ENCODE assay signal across 24 cellular contexts in the genomic region with DNA sequence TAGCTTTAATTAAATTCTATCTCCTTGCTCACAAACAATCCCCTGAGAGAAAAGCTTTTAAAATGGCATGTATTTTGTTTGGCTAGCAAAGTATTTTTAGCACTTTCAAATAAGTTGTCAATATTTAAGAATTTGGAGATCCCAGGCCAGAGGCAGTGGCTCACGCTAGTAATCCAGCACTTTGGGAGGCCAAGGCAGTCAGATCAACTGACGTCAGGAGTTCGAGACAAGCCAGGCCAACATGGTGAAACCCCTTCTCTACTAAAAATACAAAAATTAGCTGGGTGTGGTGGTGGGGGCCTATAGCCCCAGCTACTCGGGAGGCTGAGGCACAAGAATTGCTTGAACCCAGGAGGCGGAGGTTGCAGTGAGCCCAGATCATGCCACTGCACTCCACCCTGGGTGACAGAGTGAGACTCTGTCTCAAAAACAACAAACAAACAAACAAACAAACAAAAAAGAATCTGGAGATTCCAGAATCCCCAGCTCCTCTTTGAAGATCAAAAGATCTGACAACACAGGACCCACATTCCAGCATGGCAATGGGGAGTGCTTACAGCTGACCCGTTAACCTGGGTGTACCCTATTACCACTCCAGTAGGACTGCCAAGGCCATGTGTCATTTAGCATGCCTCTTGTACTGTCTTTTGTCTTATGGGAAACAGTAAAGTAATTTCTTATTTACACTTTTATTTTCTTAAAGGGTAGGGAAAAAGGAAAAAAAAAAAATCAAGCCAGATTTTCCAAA. TPM values are rescaled to one million over a fixed set of nuclear protein-coding genes. Genes with fewer than 3 reads are reported as not detected.
DNase-seq lines count a peak whose midpoint lies in the region; ATAC-seq and TF ChIP-seq lines count a peak whose summit lies in the region.
"Had no signal": no experiment of that assay in that cellular context is flagged by ENCODE, and none has a peak within 500 bp of the region (broad histone marks: within the 10 kb centered on the region; RNA-seq: fewer than 3 reads in every experiment).

No MANE protein-coding gene starts in this region.

- no peaks in the 10 kb centered on the region for H3K9me3 ChIP-seq in right cardiac atrium (ENCODE audit: control insufficient read depth, low read length)
- no peaks in the 10 kb centered on the region for H3K9me3 ChIP-seq in neutrophil
- H3K9me3 ChIP-seq: SK-N-SH had no signal

- ATAC-seq in Right ventricle myocardium superior (ENCODE audit: poor library complexity) (peak; percentile 34), right cardiac atrium (peak in 1 of 2 donors; percentile 47)
- ATAC-seq: activated CD4-positive, alpha-beta T cell treated with anti-CD3 and anti-CD28 coated beads for 36 hours; activated naive CD8-positive, alpha-beta T cell treated with anti-CD3 and anti-CD28 coated beads, Interleukin-2, amount 50 U/mL, for 24 hours; activated T-cell treated with anti-CD3 and anti-CD28 coated beads, Interleukin-2, amount 50 U/mL, for 4 hours; naive thymus-derived CD4-positive, alpha-beta T cell had no signal

- DNase-seq in Right ventricle myocardium superior = peak; percentile 42
- DNase-seq in cardiac septum (ENCODE audit: low spot score) = no peak
- peak in 2 of 3 donors; percentile 66 to 79 for DNase-seq in right cardiac atrium
- no peak for DNase-seq in lower leg skin (ENCODE audit: low spot score in 2 of 2)
- DNase-seq in posterior vena cava (ENCODE audit: low spot score) = no peak
- DNase-seq in activated CD8-positive, alpha-beta memory T cell treated with anti-CD3 and anti-CD28 coated beads for 24 hours = no peak
- DNase-seq in NCI-H1930 (lab: John Stamatoyannopoulos, UW) = no peak
- DNase-seq: activated CD4-positive, alpha-beta T cell treated with anti-CD3 and anti-CD28 coated beads for 36 hours; activated gamma-delta T cell treated with Interleukin-2 at 50 U/mL for 16 hours; activated naive CD8-positive, alpha-beta T cell treated with anti-CD3 and anti-CD28 coated beads, Interleukin-2, amount 50 U/mL, for 24 hours; activated T-cell treated with anti-CD3 and anti-CD28 coated beads, Interleukin-2, amount 50 U/mL, for 4 hours; DND-41; glutamatergic neuron; KG1; kidney glomerular epithelial cell; mesendoderm; naive thymus-derived CD4-positive, alpha-beta T cell; NCI-H1417 treated with DMSO at 0.1 percent for 48 hours; NCI-H2107; NCI-H446; SK-N-SH; small intestine; stimulated activated CD4-positive, alpha-beta T cell treated with anti-CD3 and anti-CD28 coated beads, Interleukin-1b, Interleukin-23, amount 100 ng/mL, for 48 hours had no signal

- H3K36me3 ChIP-seq in neutrophil = peaks cover 55% of the 10 kb centered on the region

- 71% methylated on average over 6 of the region's 6 CpGs for WGBS in right cardiac atrium
- 85% methylated on average over 6 of the region's 6 CpGs for WGBS in lower leg skin, 2 donors

- intact Hi-C loops in Right ventricle myocardium superior (cut with DNase I) (no loop called here), cardiac septum (cut with DNase I) (no loop called here), right cardiac atrium (cut with DNase I) (no loop called here), lower leg skin (cut with DNase I; ENCODE audit: low total_unique reads) (no loop called here), posterior vena cava (cut with DNase I) (no loop called here)

- H3K4me1 ChIP-seq in right cardiac atrium (ENCODE audit: control insufficient read depth, insufficient read depth, low read length) (peaks cover 13% of the 10 kb centered on the region), neutrophil (ENCODE audit: control insufficient read depth in 1 of 2, insufficient read depth in 1 of 2, low read depth in 1 of 2, low read length in 1 of 2) (peaks cover 16 to 22% of the 10 kb centered on the region in 2 experiments)

- no peak for TF ChIP-seq POLR2A in lower leg skin (IDR thresholded peaks at IDR 0.05)

- no peaks in the 10 kb centered on the region for H3K27me3 ChIP-seq in right cardiac atrium (ENCODE audit: control insufficient read depth, insufficient read depth)
- H3K27me3 ChIP-seq in neutrophil = no peaks in the 10 kb centered on the region

- H3K4me3 ChIP-seq in right cardiac atrium (ENCODE audit: low read length) (no peak overlapping the region), neutrophil (ENCODE audit: low read depth in 1 of 2, low read length in 1 of 2) (peak overlapping the region in 1 of 2 experiments; percentile 26), lower leg skin (ENCODE audit: low read depth, poor library complexity, severe bottlenecking) (no peak overlapping the region)

- no peak overlapping the region for H3K27ac ChIP-seq in right cardiac atrium (ENCODE audit: low read length)
- H3K27ac ChIP-seq in neutrophil = peak overlapping the region; percentile 80

- TF ChIP-seq CTCF in neutrophil (IDR thresholded peaks at IDR 0.05) (no peak), lower leg skin (IDR thresholded peaks at IDR 0.05) (no peak)

RNA-seq across cellular contexts. Expression of a gene that starts 21.9 kb away (rescaled TPM):
- total RNA-seq in Right ventricle myocardium superior (48.2 TPM), cardiac septum (30.3 TPM), right cardiac atrium (10 to 100 TPM; 50.5 to 86.9 (median 73.9) TPM), lower leg skin (10 to 100 TPM; 16.0 to 33.1 (median 18.1) TPM), posterior vena cava (10 to 100 TPM; 43.8 to 72.0 TPM)
- polyA plus RNA-seq in right cardiac atrium = 32.2 TPM

Comparison
In these comparisons a context has a peak if more than half of its experiments do, and no peak if none do; other contexts are left out.
1. DNase-seq: peak in Right ventricle myocardium superior (single experiment) and right cardiac atrium (2 of 3); none in cardiac septum (single experiment), lower leg skin (0 of 2), posterior vena cava (single experiment), activated CD8-positive, alpha-beta memory T cell treated with anti-CD3 and anti-CD28 coated beads for 24 hours (single experiment) and NCI-H1930 (0 of 2).